8 cellular contexts compared by ENCODE assay signal in genomic region chr6:121334299-121335104, GRCh38. TPM values are rescaled to one million over a fixed set of nuclear protein-coding genes. Genes with fewer than 3 reads are reported as not detected.
DNase-seq lines count a peak whose midpoint lies in the region; ATAC-seq and TF ChIP-seq lines count a peak whose summit lies in the region.

TSS of gene TBC1D32 (minus strand) at chr6:121334480. CDS start at chr6:121334430, 50 bp downstream.

- no peaks in the 10 kb centered on the region for H3K9me3 Mint-ChIP-seq in dendritic cell treated with granulocyte-macrophage colony-stimulating factor and Interleukin-4, amounts not matched to agents 40 ng/mL and 50 ng/mL, for 4 days

- H3K27ac ChIP-seq in C4-2B, result peak within 1 kb of the TSS; percentile 83

- peak within 1 kb of the TSS; percentile 98 for H3K27ac Mint-ChIP-seq in dendritic cell treated with granulocyte-macrophage colony-stimulating factor and Interleukin-4, amounts not matched to agents 40 ng/mL and 50 ng/mL, for 4 days

- intact Hi-C loops in dendritic cell treated with granulocyte-macrophage colony-stimulating factor and Interleukin-4, amounts not matched to agents 40 ng/mL and 50 ng/mL, for 4 days (cut with micrococcal nuclease), result no loop called here

- no peak for TF ChIP-seq CTCF in C4-2B (conservative IDR thresholded peaks at IDR 0.05)

- peaks cover 12% of the 10 kb centered on the region for H3K4me1 Mint-ChIP-seq in dendritic cell treated with granulocyte-macrophage colony-stimulating factor and Interleukin-4, amounts not matched to agents 40 ng/mL and 50 ng/mL, for 4 days (ENCODE audit: low read depth)

- DNase-seq in NCI-H69 (lab: John Stamatoyannopoulos, UW), result peak; percentile 92
- DNase-seq in activated CD4-positive, alpha-beta T cell treated with anti-CD3 and anti-CD28 coated beads, Interleukin-2, amount 50 U/mL, for 1 hour, result peak; percentile 81
- DNase-seq in left lobe of liver (ENCODE audit: low spot score), result peak; percentile 96
- DNase-seq in stimulated activated CD4-positive, alpha-beta T cell treated with anti-CD3 and anti-CD28 coated beads, Interleukin-2, amount 100 ng/mL, for 24 hours, result peak; percentile 88 to 89

- H3K27me3 Mint-ChIP-seq in dendritic cell treated with granulocyte-macrophage colony-stimulating factor and Interleukin-4, amounts not matched to agents 40 ng/mL and 50 ng/mL, for 4 days, result no peaks in the 10 kb centered on the region

- H3K36me3 Mint-ChIP-seq in dendritic cell treated with granulocyte-macrophage colony-stimulating factor and Interleukin-4, amounts not matched to agents 40 ng/mL and 50 ng/mL, for 4 days (ENCODE audit: low read depth), result peaks cover 8% of the 10 kb centered on the region

- H3K4me3 Mint-ChIP-seq in dendritic cell treated with granulocyte-macrophage colony-stimulating factor and Interleukin-4, amounts not matched to agents 40 ng/mL and 50 ng/mL, for 4 days, result peak within 1 kb of the TSS; percentile 98

- ATAC-seq in GM19372 (IDR thresholded peaks at IDR 0.05; ENCODE audit: low read depth, unreplicated experiment) (peak; percentile 94), HG03521 (IDR thresholded peaks at IDR 0.05; ENCODE audit: unreplicated experiment) (peak; percentile 93), left lobe of liver (peak; percentile 98)

RNA-seq across cellular contexts. Expression of gene TBC1D32, which starts in this region (rescaled TPM):
- total RNA-seq in left lobe of liver, result 0.75 TPM

Comparison
In these comparisons a context has a peak if more than half of its experiments do, and no peak if none do; other contexts are left out.
1. Peak in every context shown above with its lines: DNase-seq, ATAC-seq and H3K27ac ChIP-seq.
2. Peak in DNase-seq and ATAC-seq in left lobe of liver; RNA of the gene not detected or under 1 TPM.